28 cellular contexts compared by ENCODE assay signal in genomic region chr13:77596777-77597176, GRCh38.
"Had no signal": no experiment of that assay in that cellular context is flagged by ENCODE, and none has a peak within 500 bp of the region (broad histone marks: within the 10 kb centered on the region; RNA-seq: fewer than 3 reads in every experiment).

No MANE protein-coding gene starts in this region.

- H3K9me3 ChIP-seq: ovary, psoas muscle, right lobe of liver, sigmoid colon, stomach, thoracic aorta, thyroid gland, tibial nerve, upper lobe of left lung, uterus had no signal

- DNase-seq: natural killer cell; occipital lobe; ovary; posterior cingulate gyrus; psoas muscle; right cardiac atrium; right lobe of liver; sigmoid colon; small intestine; stimulated activated CD4-positive, alpha-beta T cell treated with anti-CD3 and anti-CD28 coated beads, Interleukin-15, amount 100 ng/mL, for 24 hours; stimulated activated CD4-positive, alpha-beta T cell treated with anti-CD3 and anti-CD28 coated beads, Interleukin-2, amount 100 ng/mL, for 24 hours; stimulated activated CD4-positive, alpha-beta T cell treated with anti-CD3 and anti-CD28 coated beads, Interleukin-2, amount 100 ng/mL, for 48 hours; stimulated activated CD4-positive, alpha-beta T cell treated with anti-CD3 and anti-CD28 coated beads, Interleukin-4, amount 100 ng/mL, for 24 hours; stimulated activated naive B cell treated with anti-CD40 and anti-IgM and Interleukin-4, amounts not matched to agents 10 μg/mL and 1 μg/mL and 100 μg/mL, for 72 hours; stimulated activated naive CD4-positive, alpha-beta T cell treated with Interleukin-2 at 50 U/mL for 16 hours; stomach; thyroid gland; trophoblast cell; upper lobe of left lung; uterus had no signal

- FAIRE-seq: small intestine had no signal

- H3K4me3 Mint-ChIP-seq: natural killer cell; nephron; neural progenitor cell; stimulated activated effector memory CD8-positive, alpha-beta T cell treated with anti-CD3 and anti-CD28 coated beads, Interleukin-12 subunit alpha, Interleukin-12 subunit beta, amount 100 ng/mL, for 72 hours; stimulated activated naive B cell treated with anti-CD40 and anti-IgM and Interleukin-4, amounts not matched to agents 10 μg/mL and 1 μg/mL and 100 μg/mL, for 72 hours; stimulated activated naive CD8-positive, alpha-beta T cell treated with anti-CD3 and anti-CD28 coated beads, Interleukin-15, Interleukin-2, amounts not matched to agents 100 ng/mL and 50 ng/mL, for 24 hours had no signal

- H3K27ac ChIP-seq: neural progenitor cell, ovary, parathyroid adenoma, psoas muscle, right lobe of liver, sigmoid colon, stomach, thoracic aorta, thyroid gland, tibial nerve, upper lobe of left lung, uterus had no signal

- H3K36me3 ChIP-seq: neural progenitor cell, ovary, right lobe of liver, sigmoid colon, stomach, thoracic aorta, thyroid gland, tibial nerve, upper lobe of left lung, uterus had no signal

- H3K4me1 ChIP-seq: neural progenitor cell, parathyroid adenoma, psoas muscle, right lobe of liver, sigmoid colon, stomach, thyroid gland, tibial nerve, upper lobe of left lung, uterus had no signal

- H3K4me3 ChIP-seq: neural progenitor cell, ovary, psoas muscle, right lobe of liver, sigmoid colon, stomach, thoracic aorta, thyroid gland, tibial nerve, upper lobe of left lung, uterus had no signal

- H3K79me2 ChIP-seq: parathyroid adenoma had no signal

- H3K4me2 ChIP-seq: neural progenitor cell had no signal

- H3K9me3 Mint-ChIP-seq: natural killer cell; neural progenitor cell; stimulated activated effector memory CD8-positive, alpha-beta T cell treated with anti-CD3 and anti-CD28 coated beads, Interleukin-12 subunit alpha, Interleukin-12 subunit beta, amount 100 ng/mL, for 72 hours; stimulated activated naive B cell treated with anti-CD40 and anti-IgM and Interleukin-4, amounts not matched to agents 10 μg/mL and 1 μg/mL and 100 μg/mL, for 72 hours; stimulated activated naive CD8-positive, alpha-beta T cell treated with anti-CD3 and anti-CD28 coated beads, Interleukin-15, Interleukin-2, amounts not matched to agents 100 ng/mL and 50 ng/mL, for 24 hours had no signal

- H3K9ac ChIP-seq: neural progenitor cell, parathyroid adenoma had no signal

- ATAC-seq: natural killer cell; right cardiac atrium; right lobe of liver; stimulated activated effector memory CD8-positive, alpha-beta T cell treated with anti-CD3 and anti-CD28 coated beads, Interleukin-12 subunit alpha, Interleukin-12 subunit beta, amount 100 ng/mL, for 72 hours; stimulated activated naive B cell treated with anti-CD40 and anti-IgM and Interleukin-4, amounts not matched to agents 10 μg/mL and 1 μg/mL and 100 μg/mL, for 72 hours had no signal

- H3K27ac Mint-ChIP-seq: natural killer cell; nephron; neural progenitor cell; progenitor cell of endocrine pancreas; stimulated activated effector memory CD8-positive, alpha-beta T cell treated with anti-CD3 and anti-CD28 coated beads, Interleukin-12 subunit alpha, Interleukin-12 subunit beta, amount 100 ng/mL, for 72 hours; stimulated activated naive B cell treated with anti-CD40 and anti-IgM and Interleukin-4, amounts not matched to agents 10 μg/mL and 1 μg/mL and 100 μg/mL, for 72 hours; stimulated activated naive CD8-positive, alpha-beta T cell treated with anti-CD3 and anti-CD28 coated beads, Interleukin-15, Interleukin-2, amounts not matched to agents 100 ng/mL and 50 ng/mL, for 24 hours had no signal

- H2AFZ ChIP-seq: neural progenitor cell, parathyroid adenoma had no signal

- H3K4me1 Mint-ChIP-seq: natural killer cell, neural progenitor cell had no signal

- H3K36me3 Mint-ChIP-seq: natural killer cell; neural progenitor cell; stimulated activated naive B cell treated with anti-CD40 and anti-IgM and Interleukin-4, amounts not matched to agents 10 μg/mL and 1 μg/mL and 100 μg/mL, for 72 hours had no signal

- H3K27me3 ChIP-seq: neural progenitor cell, ovary, right lobe of liver, stomach, thyroid gland, tibial nerve, upper lobe of left lung, uterus had no signal
